ENCODE assay signal across 12 cellular contexts in the genomic region with DNA sequence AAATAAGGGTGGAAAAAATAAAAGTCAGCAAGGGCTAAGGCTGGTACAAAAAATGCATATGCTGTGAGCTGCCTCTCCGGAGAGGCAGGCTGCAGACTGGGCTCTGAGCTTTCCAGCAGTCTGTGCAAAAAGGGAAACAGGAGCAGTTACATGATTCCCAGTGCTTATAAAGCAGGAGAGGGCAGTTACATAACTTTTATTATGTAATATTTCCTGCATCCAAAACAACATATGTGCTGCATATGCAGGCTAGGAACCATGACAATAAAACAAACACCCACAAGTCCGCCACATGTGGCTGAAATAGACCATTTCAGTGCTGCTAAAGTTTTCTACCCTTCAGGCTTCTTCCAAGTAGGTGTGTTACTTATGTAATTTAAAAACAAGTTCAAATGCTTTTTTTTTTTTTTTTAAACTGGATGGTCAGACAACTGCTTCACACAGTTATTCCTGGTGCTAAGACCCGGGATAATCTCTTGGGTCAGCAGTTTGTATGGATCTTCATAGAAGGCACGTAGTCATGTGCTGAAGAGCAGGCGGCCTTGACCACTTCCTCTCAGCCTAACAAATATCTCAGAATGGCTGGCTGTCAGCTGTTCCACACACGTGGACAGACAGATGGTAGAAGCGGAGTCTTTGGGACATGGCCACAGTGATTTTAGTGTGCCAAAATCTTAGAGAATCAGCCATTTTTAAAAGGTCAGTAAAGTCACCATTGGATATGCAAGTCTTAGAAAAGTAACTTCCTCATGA.
DNase-seq lines count a peak whose midpoint lies in the region; ATAC-seq, FAIRE-seq and TF ChIP-seq lines count a peak whose summit lies in the region.
"Had no signal": no experiment of that assay in that cellular context is flagged by ENCODE, and none has a peak within 500 bp of the region (broad histone marks: within the 10 kb centered on the region; RNA-seq: fewer than 3 reads in every experiment).

No MANE protein-coding gene starts in this region.

- no peak for FAIRE-seq in D721Med (lab: Jason Lieb, UNC)

- no peak for ATAC-seq in GM21786 (IDR thresholded peaks at IDR 0.05; ENCODE audit: unreplicated experiment)
- no peak for ATAC-seq in GM18907 (IDR thresholded peaks at IDR 0.05; ENCODE audit: unreplicated experiment)
- ATAC-seq: stimulated activated memory B cell treated with anti-CD40 and anti-IgM and Interleukin-4, amounts not matched to agents 10 μg/mL and 1 μg/mL and 100 μg/mL, for 72 hours had no signal

- TF ChIP-seq CTCF in D721Med (IDR thresholded peaks at IDR 0.05; ENCODE audit: insufficient read depth, missing control alignments) = no peak

- DNase-seq in DMS 273 (lab: John Stamatoyannopoulos, UW; ENCODE audit: unreplicated experiment) (peak; percentile 29), DMS 273 treated with DMSO at 0.1 percent for 48 hours (lab: John Stamatoyannopoulos, UW) (no peak), cerebellar cortex (ENCODE audit: low spot score) (peak; percentile 24), iris pigment epithelial cell (ENCODE audit: low read depth) (peak; percentile 17), superior temporal gyrus (ENCODE audit: extremely low spot score) (peak; percentile 60), D721Med (ENCODE audit: insufficient read length, low spot score) (no peak)
- DNase-seq: activated naive CD8-positive, alpha-beta T cell treated with anti-CD3 and anti-CD28 coated beads, Interleukin-2, amount 10 ng/mL, durations not matched to agents 7 days and 5 days; effector CD4-positive, alpha-beta T cell; NCI-H1436 treated with DMSO at 0.1 percent for 48 hours had no signal

Comparison
In these comparisons a context has a peak if more than half of its experiments do, and no peak if none do; other contexts are left out.
1. DNase-seq: peak in DMS 273 (single experiment), cerebellar cortex (single experiment), iris pigment epithelial cell (single experiment) and superior temporal gyrus (single experiment); none in DMS 273 treated with DMSO at 0.1 percent for 48 hours (single experiment) and D721Med (single experiment).